15 cellular contexts compared by ENCODE assay signal in the genomic region with DNA sequence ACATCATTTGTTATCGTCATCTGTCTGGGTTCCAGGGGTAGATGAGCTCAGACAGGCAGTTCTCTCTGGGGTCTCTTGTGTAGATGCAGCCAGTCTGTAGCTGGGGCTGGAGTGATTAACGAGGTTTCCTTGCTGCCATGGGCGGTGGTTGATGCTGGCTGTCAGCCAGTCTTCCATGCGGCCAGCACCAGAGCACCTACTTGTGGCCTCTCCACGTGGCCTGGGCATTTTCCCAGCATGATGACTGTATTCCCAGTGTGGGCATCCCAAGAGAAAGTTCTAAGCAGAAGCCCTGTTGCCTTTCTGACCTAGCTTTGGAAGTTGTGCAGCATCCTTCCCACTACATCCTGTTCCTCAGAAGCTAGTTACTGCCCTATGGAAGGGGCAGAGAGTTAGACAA. TPM values are rescaled to one million over a fixed set of nuclear protein-coding genes. Genes with fewer than 3 reads are reported as not detected.
DNase-seq lines count a peak whose midpoint lies in the region; ATAC-seq lines count a peak whose summit lies in the region.
"Had no signal": no experiment of that assay in that cellular context is flagged by ENCODE, and none has a peak within 500 bp of the region (broad histone marks: within the 10 kb centered on the region; RNA-seq: fewer than 3 reads in every experiment).

No MANE protein-coding gene starts in this region.

- ATAC-seq in HG03095 (IDR thresholded peaks at IDR 0.05; ENCODE audit: unreplicated experiment), result no peak

- peak; percentile 36 for DNase-seq in DMS 273 (lab: John Stamatoyannopoulos, UW; ENCODE audit: unreplicated experiment)
- no peak for DNase-seq in DMS 273 treated with DMSO at 0.1 percent for 48 hours (lab: John Stamatoyannopoulos, UW)
- DNase-seq in M059J (ENCODE audit: low read depth), result peak; percentile 37
- DNase-seq in fibroblast of peridontal ligament (ENCODE audit: extremely low read depth), result peak; percentile 30
- peak; percentile 73 for DNase-seq in myocyte (ENCODE audit: low read depth)
- DNase-seq in GDM1 (lab: John Stamatoyannopoulos, UW), result no peak
- DNase-seq in amygdala (lab: John Stamatoyannopoulos, UW), result no peak
- DNase-seq: activated CD8-positive, alpha-beta memory T cell treated with anti-CD3 and anti-CD28 coated beads, Interleukin-2, amount 50 U/mL, for 48 hours; activated naive CD4-positive, alpha-beta T cell treated with anti-CD3 and anti-CD28 coated beads for 36 hours; brain microvascular endothelial cell; mesendoderm; NCI-H2081; RPMI8226; T-helper 2 cell had no signal

RNA-seq across cellular contexts. Expression of a gene that starts 10.8 kb away (rescaled TPM):
- total RNA-seq in M059J (2014; rRNA removed; shearing (Covaris generic)), result 33.8 and 39.5 TPM in 2 replicates
- total RNA-seq in myocyte, result 63.0 and 64.9 TPM in 2 replicates
- 28.2 TPM for polyA plus RNA-seq in myocyte (2012)

RNA-seq across cellular contexts. Expression of a gene that starts 57.7 kb away (rescaled TPM):
- total RNA-seq in M059J (2014; rRNA removed; shearing (Covaris generic)), result 7.0 and 10.1 TPM in 2 replicates
- 50.8 and 56.3 TPM in 2 replicates for total RNA-seq in myocyte
- polyA plus RNA-seq in myocyte (2012), result 14.4 TPM

RNA-seq across cellular contexts. Expression of a gene that starts 57.8 kb away (rescaled TPM):
- 20.3 and 25.1 TPM in 2 replicates for total RNA-seq in M059J (2014; rRNA removed; shearing (Covaris generic))
- total RNA-seq in myocyte, result 9.3 and 9.7 TPM in 2 replicates
- polyA plus RNA-seq in myocyte (2012), result 10.0 TPM

Comparison
In these comparisons a context has a peak if more than half of its experiments do, and no peak if none do; other contexts are left out.
1. DNase-seq: peak in DMS 273 (single experiment), M059J (single experiment), fibroblast of peridontal ligament (single experiment) and myocyte (single experiment); none in DMS 273 treated with DMSO at 0.1 percent for 48 hours (single experiment), GDM1 (single experiment) and amygdala (0 of 56).